Comparison of ENCODE assay signal across 8 cellular contexts in the genomic region with DNA sequence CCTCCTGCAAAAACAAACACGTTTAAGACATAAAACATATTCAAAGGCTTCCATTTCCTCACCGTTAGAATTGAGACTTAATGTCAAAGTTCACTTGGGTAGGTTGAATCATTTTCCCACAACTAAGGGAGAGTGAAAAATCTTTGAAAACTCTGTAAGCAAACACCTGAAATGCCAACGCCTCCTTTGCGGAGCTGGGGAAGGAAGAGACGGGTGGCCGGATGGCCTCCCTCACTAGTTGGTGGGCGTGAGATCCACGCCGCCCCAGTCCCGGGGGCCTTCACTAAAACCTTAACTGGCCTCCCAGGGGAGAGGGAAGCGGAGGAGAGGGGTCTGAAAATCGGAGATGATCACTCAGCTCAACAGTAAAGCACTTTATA. TPM values are rescaled to one million over a fixed set of nuclear protein-coding genes. Genes with fewer than 3 reads are reported as not detected.
DNase-seq lines count a peak whose midpoint lies in the region; ATAC-seq and TF ChIP-seq lines count a peak whose summit lies in the region.

No MANE protein-coding gene starts in this region.

- H3K27me3 ChIP-seq in Caco-2 (replicated peaks; ENCODE audit: control insufficient read depth, insufficient read depth, low read length) (no peaks in the 10 kb centered on the region), colonic mucosa (no peaks in the 10 kb centered on the region), mononuclear cell (ENCODE audit: insufficient read depth, low read length) (no peaks in the 10 kb centered on the region)

- H3K4me1 ChIP-seq in Caco-2 (peaks cover 11% of the 10 kb centered on the region), colonic mucosa (peaks cover 7% of the 10 kb centered on the region), mononuclear cell (ENCODE audit: insufficient read depth, low read length) (peaks cover 25% of the 10 kb centered on the region)

- CTCF ChIA-PET in Caco-2 (lab: Charles Lee), result interaction anchor here (0.5 to 0.7 kb wide), 4 partner anchors 83 to 194 kb away, joined by 3 to 4 read pairs (median 3); a partner anchor contains a TSS

- H3K4me3 ChIP-seq in Caco-2 (ENCODE audit: low read depth, low read length) (peak overlapping the region; percentile 83), colonic mucosa (peak overlapping the region; percentile 52), mononuclear cell (ENCODE audit: low read length) (peak overlapping the region; percentile 50)

- H3K9me3 Mint-ChIP-seq in Caco-2 (ENCODE audit: unreplicated experiment), result no peaks in the 10 kb centered on the region

- H3K27ac Mint-ChIP-seq in Caco-2 (ENCODE audit: unreplicated experiment), result peak overlapping the region; percentile 93

- no TSS peak for BruUV-seq in Caco-2 (replicated peaks; lab: Mats Ljungman, UMichigan)

- intact Hi-C loops in Caco-2 (cut with micrococcal nuclease; ENCODE audit: unreplicated experiment), result loop anchor here (1.0 kb wide), 1 partner anchor 11 kb away; a partner anchor contains a TSS
- intact Hi-C loops in colonic mucosa (cut with DNase I), result no loop called here

- H3K9me3 ChIP-seq in Caco-2 (no peaks in the 10 kb centered on the region), colonic mucosa (no peaks in the 10 kb centered on the region), mononuclear cell (ENCODE audit: low read depth, low read length) (no peaks in the 10 kb centered on the region)

- POLR2A ChIA-PET in Caco-2 (lab: Charles Lee), result interaction anchor here (1.0 to 1.1 kb wide), 3 partner anchors 10 to 152 kb away, joined by 3 to 5 read pairs (median 3); a partner anchor contains a TSS

- peak overlapping the region; percentile 92 to 97 for H3K9ac ChIP-seq in colonic mucosa (ENCODE audit: low read depth in 2 of 2, low read length in 2 of 2)

- DNase-seq in Caco-2 (peak in 1 of 2 experiments; percentile 8), UCSD-AML1 (lab: John Stamatoyannopoulos, UW; ENCODE audit: unreplicated experiment) (peak; percentile 30), colonic mucosa (peak; percentile 53), GDM1 (lab: John Stamatoyannopoulos, UW) (no peak)

- H3K36me3 ChIP-seq in Caco-2 (ENCODE audit: control insufficient read depth, insufficient read depth, low read length), result no peaks in the 10 kb centered on the region
- H3K36me3 ChIP-seq in colonic mucosa, result no peaks in the 10 kb centered on the region

- TF ChIP-seq CTCF in Caco-2 (IDR thresholded peaks at IDR 0.05; ENCODE audit: insufficient read depth in 1 of 2, low read depth in 1 of 2, low read length in 1 of 2, severe bottlenecking in 1 of 2, unreplicated experiment in 1 of 2) (no peak), colonic mucosa (IDR thresholded peaks at IDR 0.05) (no peak)

- ATAC-seq in HG02571 (IDR thresholded peaks at IDR 0.05; ENCODE audit: unreplicated experiment) (peak; percentile 10), GM21360 (IDR thresholded peaks at IDR 0.05; ENCODE audit: unreplicated experiment) (no peak)

- H3K36me3 Mint-ChIP-seq in Caco-2 (ENCODE audit: insufficient read depth, unreplicated experiment), result peaks cover 10% of the 10 kb centered on the region

- peak overlapping the region; percentile 93 for H3K27ac ChIP-seq in colonic mucosa
- H3K27ac ChIP-seq in temporal lobe (ENCODE audit: low read depth, low read length), result peak overlapping the region; percentile 85

- H3K27me3 Mint-ChIP-seq in Caco-2 (ENCODE audit: insufficient read depth, unreplicated experiment), result no peaks in the 10 kb centered on the region

- peak overlapping the region; percentile 89 for H3K4me3 Mint-ChIP-seq in Caco-2 (ENCODE audit: unreplicated experiment)

- H3K4me1 Mint-ChIP-seq in Caco-2 (ENCODE audit: low read depth, unreplicated experiment), result peaks cover 7% of the 10 kb centered on the region

RNA-seq across cellular contexts. Expression of a gene that starts 0.8 kb away (rescaled TPM):
- total RNA-seq in Caco-2 (2022) (12.0 and 15.1 TPM in 2 replicates), colonic mucosa (10 to 100 TPM; 20.2 to 46.8 TPM), mononuclear cell (8.9 TPM), temporal lobe (36.4 TPM)

RNA-seq across cellular contexts. Expression of a gene that starts 10.4 kb away (rescaled TPM):
- total RNA-seq in Caco-2 (2022), result 173 and 179 TPM in 2 replicates
- 100 to 1,000 TPM in 1 of 2 donors, 10 to 100 TPM in 1; 68.0 to 127 TPM for total RNA-seq in colonic mucosa
- total RNA-seq in mononuclear cell, result 35.2 TPM
- total RNA-seq in temporal lobe, result 26.8 TPM
